Comparison of ENCODE assay signal across 39 cellular contexts in genomic region chr1:196980859-196981258, GRCh38. TPM values are rescaled to one million over a fixed set of nuclear protein-coding genes. Genes with fewer than 3 reads are reported as not detected.
"Had no signal": no experiment of that assay in that cellular context is flagged by ENCODE, and none has a peak within 500 bp of the region (broad histone marks: within the 10 kb centered on the region; RNA-seq: fewer than 3 reads in every experiment).

No MANE protein-coding gene starts in this region.

- ATAC-seq: activated naive CD4-positive, alpha-beta T cell treated with anti-CD3 and anti-CD28 coated beads, Interleukin-2, amount 50 U/mL, for 72 hours; activated naive CD8-positive, alpha-beta T cell treated with anti-CD3 and anti-CD28 coated beads, Interleukin-2, amount 50 U/mL, for 24 hours; activated T-cell treated with anti-CD3 and anti-CD28 coated beads, Interleukin-2, amount 50 U/mL, for 4 hours; activated T-cell treated with anti-CD3 and anti-CD28 coated beads, Interleukin-2, amount 50 U/mL, for 72 hours; activated T-helper 17 cell treated with anti-CD3 and anti-CD28 coated beads, Interleukin-2, amount 50 U/mL, for 72 hours; body of pancreas had no signal

- H3K36me3 ChIP-seq: adrenal gland, ascending aorta, brain microvascular endothelial cell, breast epithelium, cardiac muscle cell had no signal

- H3K4me1 ChIP-seq: adrenal gland, ascending aorta, body of pancreas, breast epithelium had no signal

- H3K9me3 ChIP-seq: adrenal gland, ascending aorta, body of pancreas, breast epithelium had no signal

- DNase-seq: activated effector memory CD4-positive, alpha-beta T cell treated with anti-CD3 and anti-CD28 coated beads, Interleukin-2, amount 50 U/mL, for 16 hours; activated effector memory CD4-positive, alpha-beta T cell treated with Interleukin-2 at 50 U/mL for 16 hours; activated gamma-delta T cell; activated gamma-delta T cell treated with Interleukin-2 at 50 U/mL for 16 hours; activated naive CD4-positive, alpha-beta T cell; activated naive CD4-positive, alpha-beta T cell treated with anti-CD3 and anti-CD28 coated beads for 36 hours; activated naive CD4-positive, alpha-beta T cell treated with anti-CD3 and anti-CD28 coated beads, Interleukin-2, amount 10 ng/mL, durations not matched to agents 7 days and 5 days; activated naive CD4-positive, alpha-beta T cell treated with anti-CD3 and anti-CD28 coated beads, Interleukin-2, amount 50 U/mL, for 16 hours; activated naive CD4-positive, alpha-beta T cell treated with Interleukin-2 at 50 U/mL for 16 hours; activated naive CD8-positive, alpha-beta T cell treated with anti-CD3 and anti-CD28 coated beads for 36 hours; activated naive CD8-positive, alpha-beta T cell treated with anti-CD3 and anti-CD28 coated beads, Interleukin-2, amount 10 ng/mL, durations not matched to agents 7 days and 5 days; activated naive CD8-positive, alpha-beta T cell treated with anti-CD3 and anti-CD28 coated beads, Interleukin-2, amount 50 U/mL, for 24 hours; activated T-cell treated with anti-CD3 and anti-CD28 coated beads, Interleukin-2, amount 50 U/mL, for 24 hours; activated T-cell treated with anti-CD3 and anti-CD28 coated beads, Interleukin-2, amount 50 U/mL, for 4 hours; activated T-cell treated with anti-CD3 and anti-CD28 coated beads, Interleukin-2, amount 50 U/mL, for 48 hours; activated T-cell treated with anti-CD3 and anti-CD28 coated beads, Interleukin-2, amount 50 U/mL, for 72 hours; adrenal gland; amniotic stem cell; amygdala; anterior cingulate cortex; aorta; body of pancreas; brain microvascular endothelial cell; caudate nucleus; central memory CD4-positive, alpha-beta T cell; cerebellar nuclear complex had no signal

- H3K4me3 ChIP-seq: adrenal gland, ascending aorta, body of pancreas, breast epithelium, cardiac muscle cell had no signal

- H3K27me3 ChIP-seq: adrenal gland, ascending aorta, body of pancreas, brain microvascular endothelial cell, breast epithelium, cardiac muscle cell had no signal

- H3K27ac ChIP-seq: adrenal gland, ascending aorta, body of pancreas, brain microvascular endothelial cell, breast epithelium, cardiac muscle cell had no signal

- FAIRE-seq: astrocyte, bronchial epithelial cell had no signal

RNA-seq across cellular contexts. Expression of gene CFHR5, which starts 3.5 kb away (rescaled TPM):
- total RNA-seq: activated naive CD4-positive, alpha-beta T cell treated with anti-CD3 and anti-CD28 coated beads for 36 hours; activated naive CD4-positive, alpha-beta T cell treated with anti-CD3 and anti-CD28 coated beads, Interleukin-2, amount 50 U/mL, for 72 hours; activated naive CD8-positive, alpha-beta T cell treated with anti-CD3 and anti-CD28 coated beads for 36 hours; activated naive CD8-positive, alpha-beta T cell treated with anti-CD3 and anti-CD28 coated beads, Interleukin-2, amount 10 ng/mL, durations not matched to agents 7 days and 5 days; activated T-cell treated with anti-CD3 and anti-CD28 coated beads, Interleukin-2, amount 50 U/mL, for 4 hours; activated T-cell treated with anti-CD3 and anti-CD28 coated beads, Interleukin-2, amount 50 U/mL, for 72 hours; activated T-helper 1 cell treated with anti-CD3 and anti-CD28 coated beads, Interleukin-12 subunit alpha, Interleukin-12 subunit beta, Interleukin-2, Interleukin-4 antibody, amounts not matched to agents 30 ng/mL and 10 ng/mL and 1 ng/mL, durations not matched to agents 14 hours and 24 hours and 36 hours; activated T-helper 17 cell treated with anti-CD3 and anti-CD28 coated beads, Interleukin-2, amount 50 U/mL, for 72 hours; activated T-helper 2 cell treated with anti-CD3 and anti-CD28 coated beads, Interferon-gamma antibody, Interleukin-2, Interleukin-4, amounts not matched to agents 10 μg/mL and 5 μg/mL and 100 μg/mL, durations not matched to agents 14 hours and 24 hours and 36 hours; adrenal gland; aorta; ascending aorta; astrocyte; body of pancreas; breast epithelium; bronchial epithelial cell; cardiac septum; cerebellum; chondrocyte had no signal
- polyA plus RNA-seq: adipose tissue, adrenal gland, aorta, cardiac muscle cell had no signal

RNA-seq across cellular contexts. Expression of gene CFHR2, which starts 37.3 kb away (rescaled TPM):
- total RNA-seq: activated naive CD4-positive, alpha-beta T cell treated with anti-CD3 and anti-CD28 coated beads for 36 hours; activated naive CD4-positive, alpha-beta T cell treated with anti-CD3 and anti-CD28 coated beads, Interleukin-2, amount 50 U/mL, for 72 hours; activated naive CD8-positive, alpha-beta T cell treated with anti-CD3 and anti-CD28 coated beads for 36 hours; activated naive CD8-positive, alpha-beta T cell treated with anti-CD3 and anti-CD28 coated beads, Interleukin-2, amount 10 ng/mL, durations not matched to agents 7 days and 5 days; activated T-cell treated with anti-CD3 and anti-CD28 coated beads, Interleukin-2, amount 50 U/mL, for 4 hours; activated T-cell treated with anti-CD3 and anti-CD28 coated beads, Interleukin-2, amount 50 U/mL, for 72 hours; activated T-helper 1 cell treated with anti-CD3 and anti-CD28 coated beads, Interleukin-12 subunit alpha, Interleukin-12 subunit beta, Interleukin-2, Interleukin-4 antibody, amounts not matched to agents 30 ng/mL and 10 ng/mL and 1 ng/mL, durations not matched to agents 14 hours and 24 hours and 36 hours; activated T-helper 17 cell treated with anti-CD3 and anti-CD28 coated beads, Interleukin-2, amount 50 U/mL, for 72 hours; activated T-helper 2 cell treated with anti-CD3 and anti-CD28 coated beads, Interferon-gamma antibody, Interleukin-2, Interleukin-4, amounts not matched to agents 10 μg/mL and 5 μg/mL and 100 μg/mL, durations not matched to agents 14 hours and 24 hours and 36 hours; aorta; ascending aorta; astrocyte; body of pancreas; breast epithelium; bronchial epithelial cell; cardiac muscle cell; cardiac septum; cerebellum; chondrocyte had no signal
- polyA plus RNA-seq: adipose tissue, aorta, cardiac muscle cell had no signal
